Comparison of ENCODE assay signal across 1 cellular context in genomic region chr5:135481387-135481786, GRCh38.
TF ChIP-seq lines count a peak whose summit lies in the region.

No MANE protein-coding gene starts in this region.

TF ChIP-seq in H1, 55 proteins besides CTCF, POLR2A, EP300 and RAD21:
- no peak for TF ChIP-seq HDAC2 (IDR thresholded peaks at IDR 0.05; ENCODE audit: borderline replicate concordance in 1 of 2, low read depth in 2 of 2, low read length in 2 of 2)
- TF ChIP-seq ZNF274 (IDR thresholded peaks at IDR 0.05; ENCODE audit: borderline replicate concordance, extremely low read depth, low read length): no peak
- no peak for TF ChIP-seq BACH1 (IDR thresholded peaks at IDR 0.05; ENCODE audit: low read length)
- no peak for TF ChIP-seq SIRT6 (IDR thresholded peaks at IDR 0.05; ENCODE audit: low read length)
- no peak for TF ChIP-seq TBP (IDR thresholded peaks at IDR 0.05; ENCODE audit: low read depth, low read length)
- no peak for TF ChIP-seq ATF3 (IDR thresholded peaks at IDR 0.05; ENCODE audit: insufficient read depth, low read depth, low read length)
- no peak for TF ChIP-seq JUN (IDR thresholded peaks at IDR 0.05; ENCODE audit: low read depth, low read length)
